ENCODE assay signal across 19 cellular contexts in genomic region chr6:156348376-156348775, GRCh38.
DNase-seq lines count a peak whose midpoint lies in the region; ATAC-seq lines count a peak whose summit lies in the region.
"Had no signal": no experiment of that assay in that cellular context is flagged by ENCODE, and none has a peak within 500 bp of the region (broad histone marks: within the 10 kb centered on the region; RNA-seq: fewer than 3 reads in every experiment).

No MANE protein-coding gene starts in this region.

- peak; percentile 80 for DNase-seq in NCI-H2029 treated with DMSO at 0.1 percent for 48 hours (lab: John Stamatoyannopoulos, UW)
- DNase-seq in NCI-H2029 (lab: John Stamatoyannopoulos, UW): no peak
- DNase-seq in CD1c-positive myeloid dendritic cell (ENCODE audit: extremely low spot score): peak; percentile 17
- peak; percentile 80 for DNase-seq in NCI-H69 (lab: John Stamatoyannopoulos, UW)
- DNase-seq in left lobe of liver (ENCODE audit: low spot score): no peak
- DNase-seq in substantia nigra (lab: John Stamatoyannopoulos, UW): no peak
- no peak for DNase-seq in NCI-H1048 (lab: John Stamatoyannopoulos, UW)
- DNase-seq: activated CD8-positive, alpha-beta memory T cell treated with anti-CD3 and anti-CD28 coated beads, Interleukin-2, amount 50 U/mL, for 4 hours; activated naive CD8-positive, alpha-beta T cell treated with anti-CD3 and anti-CD28 coated beads, Interleukin-2, amount 10 ng/mL, durations not matched to agents 7 days and 5 days; BE2C; GF-D8; head of caudate nucleus; immature natural killer cell; lower lobe of right lung; MG63; NCI-H526; sigmoid colon had no signal

- ATAC-seq in left lobe of liver: peak; percentile 26
- ATAC-seq in HG02642 (IDR thresholded peaks at IDR 0.05; ENCODE audit: poor library complexity, unreplicated experiment): no peak
- ATAC-seq: lower lobe of right lung had no signal

- H3K27ac ChIP-seq in substantia nigra (ENCODE audit: low read depth, low read length, poor library complexity, severe bottlenecking): no peak overlapping the region
- H3K27ac ChIP-seq: lower lobe of right lung, sigmoid colon, VCaP had no signal

Comparison
In these comparisons a context has a peak if more than half of its experiments do, and no peak if none do; other contexts are left out.
1. DNase-seq: peak in NCI-H2029 treated with DMSO at 0.1 percent for 48 hours (single experiment), CD1c-positive myeloid dendritic cell (single experiment) and NCI-H69 (single experiment); none in NCI-H2029 (single experiment), left lobe of liver (single experiment), substantia nigra (0 of 49) and NCI-H1048 (single experiment).